18 cellular contexts compared by ENCODE assay signal in the genomic region with DNA sequence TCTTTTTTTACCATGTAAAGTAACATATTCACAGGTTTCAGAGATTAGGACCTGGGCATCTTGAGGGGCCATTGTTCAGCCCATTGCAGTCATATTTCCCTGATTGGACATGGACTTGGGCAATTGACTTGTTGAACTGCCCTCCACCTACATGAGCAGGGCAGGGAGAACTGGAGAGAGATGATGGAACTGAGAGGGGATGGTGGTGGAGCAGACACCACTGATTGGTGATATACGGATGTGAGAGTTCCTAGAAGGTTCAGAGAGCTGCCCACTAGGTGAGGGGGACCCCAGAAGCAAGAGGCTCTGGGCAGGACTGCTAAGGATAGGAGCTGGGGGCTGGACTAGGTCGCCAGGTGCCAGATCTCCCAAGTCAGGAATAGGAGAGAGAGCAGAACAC. TPM values are rescaled to one million over a fixed set of nuclear protein-coding genes. Genes with fewer than 3 reads are reported as not detected.
DNase-seq lines count a peak whose midpoint lies in the region; ATAC-seq and TF ChIP-seq lines count a peak whose summit lies in the region.
"Had no signal": no experiment of that assay in that cellular context is flagged by ENCODE, and none has a peak within 500 bp of the region (broad histone marks: within the 10 kb centered on the region; RNA-seq: fewer than 3 reads in every experiment).

No MANE protein-coding gene starts in this region.

- no peak overlapping the region for H3K4me3 ChIP-seq in gastroesophageal sphincter
- H3K4me3 ChIP-seq: BLaER1, GM23338, HAP-1 had no signal

- no peak overlapping the region for H3K27ac ChIP-seq in gastroesophageal sphincter
- H3K27ac ChIP-seq: 22Rv1, BLaER1, C4-2B had no signal

- H3K27ac Mint-ChIP-seq in activated CD4-positive, alpha-beta T cell treated with anti-CD3 and anti-CD28 coated beads, Interleukin-2, amount 10 ng/mL, durations not matched to agents 24 days and 14 days = no peak overlapping the region
- H3K27ac Mint-ChIP-seq in nephron progenitor cell = peak overlapping the region; percentile 25
- H3K27ac Mint-ChIP-seq in stimulated activated memory B cell treated with anti-CD40 and anti-IgM and Interleukin-4, amounts not matched to agents 10 μg/mL and 1 μg/mL and 100 μg/mL, for 72 hours = no peak overlapping the region
- H3K27ac Mint-ChIP-seq: B cell; CD4-positive, CD25-positive, alpha-beta regulatory T cell; CD8-positive, alpha-beta T cell; GM23338; HFFc6 had no signal

- H3K9me3 Mint-ChIP-seq in activated CD4-positive, alpha-beta T cell treated with anti-CD3 and anti-CD28 coated beads, Interleukin-2, amount 10 ng/mL, durations not matched to agents 24 days and 14 days = no peaks in the 10 kb centered on the region
- no peaks in the 10 kb centered on the region for H3K9me3 Mint-ChIP-seq in nephron progenitor cell
- peaks cover 5% of the 10 kb centered on the region for H3K9me3 Mint-ChIP-seq in stimulated activated memory B cell treated with anti-CD40 and anti-IgM and Interleukin-4, amounts not matched to agents 10 μg/mL and 1 μg/mL and 100 μg/mL, for 72 hours
- H3K9me3 Mint-ChIP-seq: CD8-positive, alpha-beta T cell; GM23338; HFFc6 had no signal

- peak; percentile 32 for DNase-seq in activated CD4-positive, alpha-beta T cell treated with anti-CD3 and anti-CD28 coated beads, Interleukin-2, amount 10 ng/mL, durations not matched to agents 24 days and 14 days
- DNase-seq in activated CD4-positive, alpha-beta T cell treated with anti-CD3 and anti-CD28 coated beads for 1 hour = no peak
- no peak for DNase-seq in nephron progenitor cell
- DNase-seq: Caco-2; CD4-positive, CD25-positive, alpha-beta regulatory T cell; CD8-positive, alpha-beta T cell; DMS153; DND-41; HFFc6 had no signal

- intact Hi-C loops in activated CD4-positive, alpha-beta T cell treated with anti-CD3 and anti-CD28 coated beads, Interleukin-2, amount 10 ng/mL, durations not matched to agents 24 days and 14 days (cut with micrococcal nuclease) = no loop called here

- no peaks in the 10 kb centered on the region for H3K9me3 ChIP-seq in gastroesophageal sphincter
- H3K9me3 ChIP-seq: BLaER1, Caco-2, HAP-1 had no signal

- H3K27me3 ChIP-seq in gastroesophageal sphincter = peaks cover 16% of the 10 kb centered on the region
- H3K27me3 ChIP-seq: BLaER1 had no signal

- H3K4me1 ChIP-seq in gastroesophageal sphincter = no peaks in the 10 kb centered on the region

- ATAC-seq in stimulated activated memory B cell treated with anti-CD40 and anti-IgM and Interleukin-4, amounts not matched to agents 10 μg/mL and 1 μg/mL and 100 μg/mL, for 72 hours = peak; percentile 34
- ATAC-seq in GM21367 (IDR thresholded peaks at IDR 0.05; ENCODE audit: unreplicated experiment) (no peak), gastroesophageal sphincter (no peak)
- ATAC-seq: CD8-positive, alpha-beta T cell; GM23338 had no signal

- no peak for TF ChIP-seq CTCF in nephron progenitor cell (IDR thresholded peaks at IDR 0.05)
- TF ChIP-seq CTCF in gastroesophageal sphincter (IDR thresholded peaks at IDR 0.05) = no peak

- no peak for TF ChIP-seq EP300 in gastroesophageal sphincter (IDR thresholded peaks at IDR 0.05)

- no peak for TF ChIP-seq POLR2A in gastroesophageal sphincter (IDR thresholded peaks at IDR 0.05)

- peaks cover 22% of the 10 kb centered on the region for H3K27me3 Mint-ChIP-seq in activated CD4-positive, alpha-beta T cell treated with anti-CD3 and anti-CD28 coated beads, Interleukin-2, amount 10 ng/mL, durations not matched to agents 24 days and 14 days
- no peaks in the 10 kb centered on the region for H3K27me3 Mint-ChIP-seq in nephron progenitor cell (ENCODE audit: low read depth, poor library complexity)
- H3K27me3 Mint-ChIP-seq in stimulated activated memory B cell treated with anti-CD40 and anti-IgM and Interleukin-4, amounts not matched to agents 10 μg/mL and 1 μg/mL and 100 μg/mL, for 72 hours = peaks cover 9% of the 10 kb centered on the region

- no peaks in the 10 kb centered on the region for H3K36me3 Mint-ChIP-seq in activated CD4-positive, alpha-beta T cell treated with anti-CD3 and anti-CD28 coated beads, Interleukin-2, amount 10 ng/mL, durations not matched to agents 24 days and 14 days (ENCODE audit: low read depth)
- no peaks in the 10 kb centered on the region for H3K36me3 Mint-ChIP-seq in nephron progenitor cell (ENCODE audit: low read depth)
- no peaks in the 10 kb centered on the region for H3K36me3 Mint-ChIP-seq in stimulated activated memory B cell treated with anti-CD40 and anti-IgM and Interleukin-4, amounts not matched to agents 10 μg/mL and 1 μg/mL and 100 μg/mL, for 72 hours
- H3K36me3 Mint-ChIP-seq: CD4-positive, CD25-positive, alpha-beta regulatory T cell; CD8-positive, alpha-beta T cell had no signal

- no peak overlapping the region for H3K4me3 Mint-ChIP-seq in activated CD4-positive, alpha-beta T cell treated with anti-CD3 and anti-CD28 coated beads, Interleukin-2, amount 10 ng/mL, durations not matched to agents 24 days and 14 days
- H3K4me3 Mint-ChIP-seq in nephron progenitor cell = no peak overlapping the region
- H3K4me3 Mint-ChIP-seq in stimulated activated memory B cell treated with anti-CD40 and anti-IgM and Interleukin-4, amounts not matched to agents 10 μg/mL and 1 μg/mL and 100 μg/mL, for 72 hours = no peak overlapping the region
- H3K4me3 Mint-ChIP-seq: B cell; CD4-positive, CD25-positive, alpha-beta regulatory T cell; CD8-positive, alpha-beta T cell; GM23338; HFFc6 had no signal

- peaks cover 13% of the 10 kb centered on the region for H3K4me1 Mint-ChIP-seq in activated CD4-positive, alpha-beta T cell treated with anti-CD3 and anti-CD28 coated beads, Interleukin-2, amount 10 ng/mL, durations not matched to agents 24 days and 14 days
- H3K4me1 Mint-ChIP-seq in nephron progenitor cell = peaks cover 33% of the 10 kb centered on the region
- peaks cover 28% of the 10 kb centered on the region for H3K4me1 Mint-ChIP-seq in stimulated activated memory B cell treated with anti-CD40 and anti-IgM and Interleukin-4, amounts not matched to agents 10 μg/mL and 1 μg/mL and 100 μg/mL, for 72 hours

- H3K36me3 ChIP-seq in gastroesophageal sphincter = no peaks in the 10 kb centered on the region
- H3K36me3 ChIP-seq: BLaER1, HAP-1 had no signal

- 79 to 88% methylated on average over 1 to 2 of the region's 2 CpGs for WGBS in gastroesophageal sphincter (ENCODE audit: low coverage in 1 of 2), 2 donors

RNA-seq across cellular contexts. Expression of gene SIAH2, which starts 37.8 kb away (rescaled TPM):
- total RNA-seq in activated CD4-positive, alpha-beta T cell treated with anti-CD3 and anti-CD28 coated beads, Interleukin-2, amount 10 ng/mL, durations not matched to agents 24 days and 14 days = 130 and 133 TPM in 2 replicates
- 10 to 100 TPM; 26.0 to 36.1 (median 28.5) TPM for total RNA-seq in gastroesophageal sphincter
